Comparison of ENCODE assay signal across 8 cellular contexts in the genomic region with DNA sequence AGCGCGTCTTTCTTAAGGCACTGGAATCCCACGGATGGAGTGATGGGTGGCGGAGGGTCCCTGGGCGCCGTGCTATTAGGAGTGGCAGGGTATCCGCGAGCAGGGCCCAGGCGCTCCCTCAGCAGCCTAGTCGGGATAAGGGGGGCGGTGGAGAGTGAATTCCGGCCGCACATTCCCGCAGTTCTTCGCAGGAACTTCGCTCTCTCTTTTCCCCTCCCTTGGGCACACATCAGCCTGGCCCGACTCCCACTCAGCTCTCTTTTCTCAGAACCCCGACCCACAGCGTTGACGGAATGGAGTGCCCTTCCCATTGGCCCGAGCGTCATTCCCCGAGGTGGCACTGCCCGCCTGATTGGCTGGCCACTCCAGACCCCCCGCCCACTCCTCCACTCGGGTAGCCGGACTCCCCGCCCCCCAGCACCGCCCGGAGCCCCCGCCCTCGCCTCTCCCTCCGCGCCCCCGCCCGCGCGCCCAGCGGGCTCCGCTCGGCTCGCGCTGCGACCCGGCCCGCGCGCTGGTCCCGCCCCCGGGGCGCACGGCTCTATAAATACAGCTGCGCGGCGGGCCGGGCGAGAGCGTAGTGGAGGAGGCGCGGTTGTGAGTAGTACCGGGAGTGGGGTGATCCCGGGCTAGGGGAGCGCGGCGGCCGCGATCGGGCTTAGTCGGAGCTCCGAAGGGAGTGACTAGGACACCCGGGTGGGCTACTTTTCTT. TPM values are rescaled to one million over a fixed set of nuclear protein-coding genes. Genes with fewer than 3 reads are reported as not detected.
DNase-seq lines count a peak whose midpoint lies in the region; ATAC-seq and TF ChIP-seq lines count a peak whose summit lies in the region.

A gene with protein sequence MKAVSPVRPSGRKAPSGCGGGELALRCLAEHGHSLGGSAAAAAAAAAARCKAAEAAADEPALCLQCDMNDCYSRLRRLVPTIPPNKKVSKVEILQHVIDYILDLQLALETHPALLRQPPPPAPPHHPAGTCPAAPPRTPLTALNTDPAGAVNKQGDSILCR (plus strand): TSS at position 572 of the 712 bp plus-strand sequence. CDS start 385 bp downstream, outside the sequence.

- ATAC-seq in sciatic nerve: peak; percentile 97
- no peak for ATAC-seq in HG02852 (IDR thresholded peaks at IDR 0.05; ENCODE audit: unreplicated experiment)

- TF ChIP-seq CTCF in breast epithelium (IDR thresholded peaks at IDR 0.05): no peak

- H3K9me3 ChIP-seq in breast epithelium (no peaks in the 10 kb centered on the region), iPS-18a (ENCODE audit: control insufficient read depth, low read depth, low read length) (no peaks in the 10 kb centered on the region)

- H3K4me1 ChIP-seq in breast epithelium: no peaks in the 10 kb centered on the region
- peaks cover 18% of the 10 kb centered on the region for H3K4me1 ChIP-seq in iPS-18a (ENCODE audit: control insufficient read depth, low read depth, low read length)

- peak; percentile 98 for TF ChIP-seq POLR2A in breast epithelium (IDR thresholded peaks at IDR 0.05)

- no peaks in the 10 kb centered on the region for H3K27me3 ChIP-seq in breast epithelium
- peaks cover 36% of the 10 kb centered on the region for H3K27me3 ChIP-seq in iPS-18a (ENCODE audit: control insufficient read depth, insufficient read depth, low read length)

- peak within 1 kb of the TSS; percentile 64 to 93 (median 69) for H3K4me3 ChIP-seq in breast epithelium
- H3K4me3 ChIP-seq in iPS-18a (ENCODE audit: low read length): peak within 1 kb of the TSS; percentile 84

- intact Hi-C loops in breast epithelium (cut with DNase I; ENCODE audit: low total_unique reads): no loop called here
- intact Hi-C loops in sciatic nerve (cut with DNase I): no loop called here

- DNase-seq in DMS 273 (lab: John Stamatoyannopoulos, UW; ENCODE audit: unreplicated experiment) (peak; percentile 94), NCI-H2029 (lab: John Stamatoyannopoulos, UW) (peak; percentile 94), breast epithelium (ENCODE audit: low spot score in 2 of 2) (peak; percentile 91 to 96), sciatic nerve (ENCODE audit: low spot score) (peak; percentile 97)
- DNase-seq in activated effector memory CD4-positive, alpha-beta T cell treated with anti-CD3 and anti-CD28 coated beads, Interleukin-2, amount 50 U/mL, for 16 hours: no peak
- no peak for DNase-seq in activated CD4-positive, alpha-beta T cell treated with anti-CD3 and anti-CD28 coated beads, Interleukin-2, amount 50 U/mL, for 1 hour

- no peaks in the 10 kb centered on the region for H3K36me3 ChIP-seq in breast epithelium
- no peaks in the 10 kb centered on the region for H3K36me3 ChIP-seq in iPS-18a (ENCODE audit: control insufficient read depth, low read depth, low read length)

- H3K9ac ChIP-seq in iPS-18a (ENCODE audit: low read length): peak within 1 kb of the TSS; percentile 64

- H3K27ac ChIP-seq in breast epithelium (peak within 1 kb of the TSS; percentile 90 to 94), iPS-18a (ENCODE audit: low read length) (no peak within 1 kb of the TSS)

RNA-seq across cellular contexts. Expression of the gene that starts here (rescaled TPM):
- total RNA-seq in breast epithelium (10 to 100 TPM; 45.9 to 92.9 (median 57.1) TPM), sciatic nerve (37.0 TPM)

Comparison
In these comparisons a context has a peak if more than half of its experiments do, and no peak if none do; other contexts are left out.
1. DNase-seq: peak in DMS 273 (single experiment), NCI-H2029 (single experiment), breast epithelium (2 of 2) and sciatic nerve (single experiment); none in activated effector memory CD4-positive, alpha-beta T cell treated with anti-CD3 and anti-CD28 coated beads, Interleukin-2, amount 50 U/mL, for 16 hours (single experiment) and activated CD4-positive, alpha-beta T cell treated with anti-CD3 and anti-CD28 coated beads, Interleukin-2, amount 50 U/mL, for 1 hour (single experiment).